Comparison of ENCODE assay signal across 8 cellular contexts in the genomic region with DNA sequence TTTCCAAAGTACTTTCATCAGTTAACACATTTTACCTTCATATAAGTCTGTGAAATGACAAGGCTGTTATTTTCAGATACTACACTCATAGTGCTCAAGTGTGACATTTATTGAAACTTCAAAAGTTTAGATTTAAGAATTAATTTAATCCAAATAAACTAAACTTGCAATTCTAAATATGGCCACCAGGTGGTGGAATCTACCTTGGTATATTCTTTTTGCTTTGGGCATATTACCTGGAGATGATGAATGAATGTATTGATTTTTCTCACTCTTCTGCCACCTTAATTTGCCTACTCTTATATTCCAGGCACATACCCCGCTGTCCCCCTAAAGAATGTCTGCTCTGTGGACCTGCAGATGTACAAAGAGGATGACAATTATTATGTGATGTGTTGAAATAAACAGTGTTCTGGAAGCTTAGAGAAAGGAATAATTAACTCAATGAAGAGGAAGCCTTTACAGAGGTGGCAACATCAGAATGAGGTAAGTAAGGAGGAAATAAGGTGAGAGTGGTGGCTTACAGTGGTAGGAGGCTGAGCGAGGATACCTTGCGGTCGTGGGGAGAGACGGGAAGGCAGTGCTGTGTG.
A peak's percentile ranks its signal among the peaks of the same experiment; 100 is the strongest.
DNase-seq lines count a peak whose midpoint lies in the region; ATAC-seq and TF ChIP-seq lines count a peak whose summit lies in the region.

No MANE protein-coding gene starts in this region.

- no peaks in the 10 kb centered on the region for H3K36me3 ChIP-seq in endodermal cell (ENCODE audit: control insufficient read depth, insufficient read depth, low read length)
- no peaks in the 10 kb centered on the region for H3K36me3 ChIP-seq in prostate gland

- no peaks in the 10 kb centered on the region for H3K36me3 Mint-ChIP-seq in endodermal cell (ENCODE audit: low read depth)

- 72 to 100% methylated on average over 2 to 5 of the region's 5 CpGs for WGBS in endodermal cell (ENCODE audit: insufficient coverage in 1 of 2, insufficient read length in 1 of 2), 2 experiments
- 91% methylated on average over 5 of the region's 5 CpGs for WGBS in prostate gland

- DNase-seq in AG04450 (ENCODE audit: low read depth, low spot score) (no peak), GM13977 (ENCODE audit: low spot score) (peak; percentile 67), NCI-H82 (lab: John Stamatoyannopoulos, UW) (peak; percentile 68), endodermal cell (no peak), prostate gland (ENCODE audit: low spot score) (no peak)

- TF ChIP-seq CTCF in AG04450 (IDR thresholded peaks at IDR 0.05; ENCODE audit: low read depth, low read length) (peak; percentile 70), GM13977 (IDR thresholded peaks at IDR 0.05; ENCODE audit: extremely low read depth, insufficient read depth, missing control alignments) (peak; percentile 59), endodermal cell (conservative IDR thresholded peaks at IDR 0.05) (peak; percentile 88), prostate gland (IDR thresholded peaks at IDR 0.05) (peak; percentile 46 to 81 (median 60))

- H3K4me1 Mint-ChIP-seq in endodermal cell = peaks cover 11% of the 10 kb centered on the region

- H3K9ac ChIP-seq in endodermal cell (ENCODE audit: extremely low read depth, low read length, poor library complexity, severe bottlenecking) = no peak overlapping the region

- H3K4me3 Mint-ChIP-seq in endodermal cell = no peak overlapping the region

- ATAC-seq in GM21367 (IDR thresholded peaks at IDR 0.05; ENCODE audit: unreplicated experiment) (no peak), HG02623 (IDR thresholded peaks at IDR 0.05; ENCODE audit: unreplicated experiment) (no peak), GM21529 (IDR thresholded peaks at IDR 0.05; ENCODE audit: unreplicated experiment) (no peak)

- H3K27me3 Mint-ChIP-seq in endodermal cell (ENCODE audit: insufficient read depth) = peaks cover 18% of the 10 kb centered on the region

- H3K27ac Mint-ChIP-seq in endodermal cell = no peak overlapping the region

- H3K9me3 ChIP-seq in AG04450 (ENCODE audit: control insufficient read depth, insufficient read depth, low read length) = peaks cover 12% of the 10 kb centered on the region
- peaks cover 7% of the 10 kb centered on the region for H3K9me3 ChIP-seq in endodermal cell (ENCODE audit: control insufficient read depth, low read length)
- H3K9me3 ChIP-seq in prostate gland = no peaks in the 10 kb centered on the region

- in situ Hi-C loops in GM13977 (cut with MboI; ENCODE audit: low pct_unique_long_range_greater_than_20kb, low sequenced_read_pairs, unreplicated experiment) = no loop called here

- POLR2A ChIA-PET in AG04450 (lab: Yijun Ruan, JAX) = no interaction called here

- H3K4me1 ChIP-seq in endodermal cell (ENCODE audit: control insufficient read depth, insufficient read depth, low read length) (no peaks in the 10 kb centered on the region), prostate gland (replicated peaks) (no peaks in the 10 kb centered on the region)

- H3K4me3 ChIP-seq in AG04450 (ENCODE audit: low read depth, low read length) = no peak overlapping the region
- H3K4me3 ChIP-seq in endodermal cell (ENCODE audit: low read length) = no peak overlapping the region
- H3K4me3 ChIP-seq in prostate gland = no peak overlapping the region

- TF ChIP-seq POLR2A in prostate gland (IDR thresholded peaks at IDR 0.05) = no peak

- no peak overlapping the region for H3K27ac ChIP-seq in AG04450 (ENCODE audit: low read depth, low read length)
- H3K27ac ChIP-seq in endodermal cell (ENCODE audit: low read depth, low read length) = no peak overlapping the region
- no peak overlapping the region for H3K27ac ChIP-seq in prostate gland

- peaks cover 16% of the 10 kb centered on the region for H3K9me3 Mint-ChIP-seq in endodermal cell

- CTCF ChIA-PET in AG04450 (lab: Charles Lee) = interaction anchor here (0.7 to 3.6 kb wide), 17 partner anchors 11 to 443 kb away, joined by 3 to 26 read pairs (median 4); no protein-coding TSS in a partner anchor

- intact Hi-C loops in prostate gland (cut with DNase I) = loop anchor here (5.0 kb wide), 1 partner anchor 151 kb away; no protein-coding TSS in a partner anchor

- H3K27me3 ChIP-seq in AG04450 (ENCODE audit: control insufficient read depth, insufficient read depth, low read length) = peaks cover 20% of the 10 kb centered on the region
- no peaks in the 10 kb centered on the region for H3K27me3 ChIP-seq in endodermal cell (ENCODE audit: control insufficient read depth, insufficient read depth, low read length, poor library complexity, severe bottlenecking)
- H3K27me3 ChIP-seq in prostate gland (replicated peaks; ENCODE audit: insufficient read depth) = no peaks in the 10 kb centered on the region

Comparison
In these comparisons a context has a peak if more than half of its experiments do, and no peak if none do; other contexts are left out.
1. DNase-seq: peak in GM13977 (single experiment) and NCI-H82 (single experiment); none in AG04450 (single experiment), endodermal cell (single experiment) and prostate gland (single experiment).
2. Peak in every context shown above with its lines, with median percentiles within 50 percentile points of each other: CTCF ChIP-seq.